Comparison of ENCODE assay signal across 16 cellular contexts in genomic region chr3:59469948-59470723, GRCh38.
DNase-seq lines count a peak whose midpoint lies in the region; FAIRE-seq and TF ChIP-seq lines count a peak whose summit lies in the region.
"Had no signal": no experiment of that assay in that cellular context is flagged by ENCODE, and none has a peak within 500 bp of the region (broad histone marks: within the 10 kb centered on the region; RNA-seq: fewer than 3 reads in every experiment).

No MANE protein-coding gene starts in this region.

- FAIRE-seq in GM18507 (lab: Jason Lieb, UNC) (peak; percentile 75), GM12891 (lab: Jason Lieb, UNC) (no peak)
- FAIRE-seq: colon, H1, HTR-8/SVneo had no signal

- no peaks in the 10 kb centered on the region for H3K79me2 ChIP-seq in ACC112 (ENCODE audit: control insufficient read depth, insufficient read depth, low read length, unreplicated experiment)

- H3K4me3 ChIP-seq in ACC112 (ENCODE audit: low read depth, low read length) (no peak overlapping the region), epithelial cell of proximal tubule (ENCODE audit: low read depth, low read length) (no peak overlapping the region), SJCRH30 (no peak overlapping the region)
- H3K4me3 ChIP-seq: gastroesophageal sphincter, smooth muscle cell had no signal

- no peak overlapping the region for H2AFZ ChIP-seq in ACC112 (ENCODE audit: low read length, unreplicated experiment)

- DNase-seq in GM18507 (ENCODE audit: extremely low spot score, insufficient read length, low read depth) (no peak), T1000 (lab: John Stamatoyannopoulos, UW) (peak; percentile 38), epithelial cell of proximal tubule (ENCODE audit: low read depth) (peak; percentile 32), GM12891 (ENCODE audit: insufficient read length, low spot score) (no peak), AG08395 (ENCODE audit: low spot score) (no peak), AG08396 (ENCODE audit: low spot score) (no peak), SJCRH30 (no peak)
- DNase-seq: left cardiac atrium, NCI-H1436 treated with DMSO at 0.1 percent for 48 hours had no signal

- peak overlapping the region; percentile 21 for H3K27ac ChIP-seq in ACC112 (ENCODE audit: low read depth, low read length)
- H3K27ac ChIP-seq in SJCRH30, result no peak overlapping the region
- H3K27ac ChIP-seq: C4-2B, gastroesophageal sphincter had no signal

- no peaks in the 10 kb centered on the region for H3K4me1 ChIP-seq in ACC112 (ENCODE audit: control insufficient read depth, insufficient read depth, low read length, unreplicated experiment)
- no peaks in the 10 kb centered on the region for H3K4me1 ChIP-seq in SJCRH30
- H3K4me1 ChIP-seq: gastroesophageal sphincter had no signal

- no peaks in the 10 kb centered on the region for H3K9me3 ChIP-seq in SJCRH30 (replicated peaks)

- no peak for TF ChIP-seq CTCF in epithelial cell of proximal tubule (conservative IDR thresholded peaks at IDR 0.05; ENCODE audit: low read depth, low read length)

- H3K27me3 ChIP-seq in ACC112 (ENCODE audit: insufficient read depth, low read length) (no peaks in the 10 kb centered on the region), SJCRH30 (no peaks in the 10 kb centered on the region)
- H3K27me3 ChIP-seq: gastroesophageal sphincter had no signal

- H3K36me3 ChIP-seq in ACC112 (ENCODE audit: insufficient read depth, low read length) (no peaks in the 10 kb centered on the region), SJCRH30 (no peaks in the 10 kb centered on the region)
- H3K36me3 ChIP-seq: gastroesophageal sphincter had no signal

- TF ChIP-seq POLR2A in GM12891 (IDR thresholded peaks at IDR 0.05; ENCODE audit: low read depth, low read length), result no peak

TF ChIP-seq in GM12891, 5 proteins besides CTCF, POLR2A, EP300 and RAD21:
- TF ChIP-seq SPI1 (IDR thresholded peaks at IDR 0.05; ENCODE audit: low read depth, low read length), result no peak
- no peak for TF ChIP-seq TAF1 (IDR thresholded peaks at IDR 0.05; ENCODE audit: low read depth, low read length)
- TF ChIP-seq PAX5 (IDR thresholded peaks at IDR 0.05; ENCODE audit: insufficient read depth, low read length, severe bottlenecking), result no peak
- TF ChIP-seq POU2F2 (IDR thresholded peaks at IDR 0.05; ENCODE audit: low read depth, low read length), result no peak
- TF ChIP-seq POLR2AphosphoS5 (IDR thresholded peaks at IDR 0.05; ENCODE audit: low read depth, low read length), result no peak

Comparison
In these comparisons a context has a peak if more than half of its experiments do, and no peak if none do; other contexts are left out.
1. DNase-seq: peak in T1000 (single experiment) and epithelial cell of proximal tubule (single experiment); none in GM18507 (single experiment), GM12891 (single experiment), AG08395 (single experiment), AG08396 (single experiment) and SJCRH30 (0 of 2).